Comparison of ENCODE assay signal across 10 cellular contexts in genomic region chr14:103714063-103714724, GRCh38. TPM values are rescaled to one million over a fixed set of nuclear protein-coding genes. Genes with fewer than 3 reads are reported as not detected.
A peak's percentile ranks its signal among the peaks of the same experiment; 100 is the strongest.
DNase-seq lines count a peak whose midpoint lies in the region; ATAC-seq and TF ChIP-seq lines count a peak whose summit lies in the region.
"Had no signal": no experiment of that assay in that cellular context is flagged by ENCODE, and none has a peak within 500 bp of the region (broad histone marks: within the 10 kb centered on the region; RNA-seq: fewer than 3 reads in every experiment).

No MANE protein-coding gene starts in this region.

- H3K36me3 Mint-ChIP-seq in activated naive CD4-positive, alpha-beta T cell treated with anti-CD3 and anti-CD28 coated beads, Interleukin-2, amount 10 ng/mL, durations not matched to agents 7 days and 5 days: peaks cover 4% of the 10 kb centered on the region
- H3K36me3 Mint-ChIP-seq in activated B cell treated with CpG ODN at 0.5 μM for 24 hours (ENCODE audit: low read depth): peaks cover 12% of the 10 kb centered on the region

- H3K27me3 Mint-ChIP-seq in activated naive CD4-positive, alpha-beta T cell treated with anti-CD3 and anti-CD28 coated beads, Interleukin-2, amount 10 ng/mL, durations not matched to agents 7 days and 5 days: no peaks in the 10 kb centered on the region
- no peaks in the 10 kb centered on the region for H3K27me3 Mint-ChIP-seq in activated B cell treated with CpG ODN at 0.5 μM for 24 hours

- H3K36me3 ChIP-seq in thoracic aorta: no peaks in the 10 kb centered on the region

- no peaks in the 10 kb centered on the region for H3K9me3 Mint-ChIP-seq in activated naive CD4-positive, alpha-beta T cell treated with anti-CD3 and anti-CD28 coated beads, Interleukin-2, amount 10 ng/mL, durations not matched to agents 7 days and 5 days
- H3K9me3 Mint-ChIP-seq in activated B cell treated with CpG ODN at 0.5 μM for 24 hours: no peaks in the 10 kb centered on the region

- ATAC-seq in activated B cell treated with CpG ODN at 0.5 μM for 24 hours (ENCODE audit: low read depth): no peak
- no peak for ATAC-seq in thoracic aorta (ENCODE audit: insufficient number of reproducible peaks, low FRiP score, low read depth)
- ATAC-seq in HG03439 (IDR thresholded peaks at IDR 0.05; ENCODE audit: unreplicated experiment): no peak

- no peaks in the 10 kb centered on the region for H3K9me3 ChIP-seq in thoracic aorta

- CTCF ChIA-PET in activated naive CD4-positive, alpha-beta T cell treated with anti-CD3 and anti-CD28 coated beads, Interleukin-2, amount 10 ng/mL, durations not matched to agents 7 days and 5 days (lab: Charles Lee): no interaction called here
- CTCF ChIA-PET in activated B cell treated with CpG ODN at 0.5 μM for 24 hours (lab: Charles Lee): no interaction called here

- H3K27me3 ChIP-seq in thoracic aorta (replicated peaks; ENCODE audit: insufficient read depth): no peaks in the 10 kb centered on the region

- H3K27ac ChIP-seq in thoracic aorta: no peak overlapping the region

- peak overlapping the region; percentile 95 for H3K4me3 Mint-ChIP-seq in activated naive CD4-positive, alpha-beta T cell treated with anti-CD3 and anti-CD28 coated beads, Interleukin-2, amount 10 ng/mL, durations not matched to agents 7 days and 5 days
- peak overlapping the region; percentile 89 for H3K4me3 Mint-ChIP-seq in activated B cell treated with CpG ODN at 0.5 μM for 24 hours

- peaks cover 15 to 74% of the 10 kb centered on the region in 2 donors for H3K4me1 ChIP-seq in thoracic aorta (ENCODE audit: control insufficient read depth in 1 of 2, low read depth in 2 of 2)

- peak overlapping the region; percentile 85 for H3K27ac Mint-ChIP-seq in activated naive CD4-positive, alpha-beta T cell treated with anti-CD3 and anti-CD28 coated beads, Interleukin-2, amount 10 ng/mL, durations not matched to agents 7 days and 5 days
- H3K27ac Mint-ChIP-seq in activated B cell treated with CpG ODN at 0.5 μM for 24 hours: no peak overlapping the region

- DNase-seq in activated naive CD4-positive, alpha-beta T cell treated with anti-CD3 and anti-CD28 coated beads, Interleukin-2, amount 10 ng/mL, durations not matched to agents 7 days and 5 days: no peak
- DNase-seq in activated naive CD4-positive, alpha-beta T cell (lab: John Stamatoyannopoulos, UW): no peak
- DNase-seq in activated B cell treated with CpG ODN at 0.5 μM for 24 hours (no peak), thoracic aorta (ENCODE audit: low spot score) (no peak), NCI-H82 treated with DMSO at 0.1 percent for 48 hours (lab: John Stamatoyannopoulos, UW; ENCODE audit: unreplicated experiment) (no peak), hypothalamus (lab: John Stamatoyannopoulos, UW) (no peak)
- DNase-seq: NCI-H1436 treated with DMSO at 0.1 percent for 48 hours; stimulated activated CD4-positive, alpha-beta T cell treated with anti-CD3 and anti-CD28 coated beads, Interleukin-1b, Interleukin-23, amount 100 ng/mL, for 48 hours had no signal

- peaks cover 68% of the 10 kb centered on the region for H3K4me1 Mint-ChIP-seq in activated naive CD4-positive, alpha-beta T cell treated with anti-CD3 and anti-CD28 coated beads, Interleukin-2, amount 10 ng/mL, durations not matched to agents 7 days and 5 days
- H3K4me1 Mint-ChIP-seq in activated B cell treated with CpG ODN at 0.5 μM for 24 hours: peaks cover 34% of the 10 kb centered on the region

- H3K4me3 ChIP-seq in iPS-11a (ENCODE audit: low read depth, low read length): peak overlapping the region; percentile 72
- H3K4me3 ChIP-seq in thoracic aorta: peak overlapping the region; percentile 88

- no peak for TF ChIP-seq CTCF in activated B cell treated with CpG ODN at 0.5 μM for 24 hours (IDR thresholded peaks at IDR 0.05)
- no peak for TF ChIP-seq CTCF in thoracic aorta (IDR thresholded peaks at IDR 0.05)

- POLR2A ChIA-PET in activated B cell treated with CpG ODN at 0.5 μM for 24 hours (lab: Charles Lee): interaction anchor here (0.5 to 1.5 kb wide), 2 partner anchors 12 to 105 kb away, joined by 4 to 7 read pairs; no protein-coding TSS in a partner anchor

- intact Hi-C loops in activated B cell treated with CpG ODN at 0.5 μM for 24 hours (cut with micrococcal nuclease): loop anchor here (2.0 to 10.0 kb wide), 2 partner anchors 13 to 379 kb away; partner anchors contain the start of gene EIF5

RNA-seq across cellular contexts. Expression of gene XRCC3, which starts 1.1 kb away (rescaled TPM):
- 23.5 and 26.0 TPM in 2 replicates for total RNA-seq in activated B cell treated with CpG ODN at 0.5 μM for 24 hours
- total RNA-seq in thoracic aorta: 10 to 100 TPM in 1 of 2 donors, 1 to 10 TPM in 1; 8.4 to 18.5 TPM

RNA-seq across cellular contexts. Expression of gene ZFYVE21, which starts 1.4 kb away (rescaled TPM):
- total RNA-seq in activated B cell treated with CpG ODN at 0.5 μM for 24 hours (12.4 and 16.7 TPM in 2 replicates), thoracic aorta (100 to 1,000 TPM in 1 of 2 donors, 10 to 100 TPM in 1; 97.1 to 159 TPM)
